In the genomic region with DNA sequence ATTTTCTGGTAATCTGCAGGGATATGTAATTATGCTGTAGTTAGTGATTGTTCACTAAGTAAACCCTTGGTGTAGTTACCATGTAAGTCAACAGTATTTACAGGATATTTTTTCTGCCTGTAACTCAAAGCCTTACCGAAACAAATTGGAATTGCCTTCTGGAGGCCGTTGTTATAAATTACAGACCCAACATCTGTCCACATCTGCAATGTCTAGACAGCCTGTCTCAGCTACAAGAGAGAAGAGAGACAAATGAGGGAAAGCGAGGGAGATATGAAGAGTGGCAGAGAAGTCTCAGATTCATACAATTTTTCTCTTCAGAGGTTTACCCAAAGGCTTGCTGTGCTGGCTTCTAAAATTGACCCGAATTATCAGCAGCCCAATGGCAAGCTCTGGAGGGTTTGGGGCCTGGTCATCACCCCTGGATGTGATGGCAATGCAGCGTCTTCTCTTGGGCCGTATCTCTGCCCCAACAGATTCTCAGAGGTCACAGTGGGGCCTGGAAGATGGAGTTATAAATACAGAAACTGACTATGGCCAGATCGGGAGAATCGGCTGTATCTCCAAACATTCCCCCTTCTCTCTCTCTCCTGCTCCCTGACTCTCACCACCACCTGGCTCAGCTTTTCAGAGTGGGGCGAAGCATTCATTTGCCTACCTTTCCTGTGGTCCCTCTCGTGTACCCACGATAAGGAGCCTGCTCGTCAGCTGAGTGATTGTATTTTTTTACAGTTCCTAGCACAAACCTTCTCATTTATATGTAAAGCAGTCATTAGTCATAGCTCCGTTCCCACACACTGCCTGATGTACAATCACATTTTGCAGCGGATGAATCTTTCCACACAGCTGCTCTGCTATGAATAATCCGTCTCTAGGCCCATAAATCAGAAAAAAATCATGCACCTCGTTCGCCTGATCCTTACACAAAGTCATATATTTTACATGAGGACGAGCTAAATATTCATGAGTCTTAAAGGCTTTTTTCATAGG, we compare ENCODE assay signal across 15 cellular contexts. TPM values are rescaled to one million over a fixed set of nuclear protein-coding genes. Genes with fewer than 3 reads are reported as not detected.
DNase-seq lines count a peak whose midpoint lies in the region; ATAC-seq, FAIRE-seq and TF ChIP-seq lines count a peak whose summit lies in the region.
"Had no signal": no experiment of that assay in that cellular context is flagged by ENCODE, and none has a peak within 500 bp of the region (broad histone marks: within the 10 kb centered on the region; RNA-seq: fewer than 3 reads in every experiment).

No MANE protein-coding gene starts in this region.

- H3K27ac Mint-ChIP-seq in astrocyte (ENCODE audit: unreplicated experiment) = peak overlapping the region; percentile 60

- H4K20me1 ChIP-seq in astrocyte (ENCODE audit: insufficient read depth, low read length) = no peaks in the 10 kb centered on the region

- peak overlapping the region; percentile 70 for H3K4me2 ChIP-seq in astrocyte (ENCODE audit: low read length)

- H3K27me3 Mint-ChIP-seq in astrocyte (ENCODE audit: low read depth, unreplicated experiment) = peaks cover 19% of the 10 kb centered on the region

- H3K27ac ChIP-seq in astrocyte (ENCODE audit: low read depth, low read length) = no peak overlapping the region
- H3K27ac ChIP-seq: heart right ventricle, right atrium auricular region, tibial nerve had no signal

- H3K4me3 ChIP-seq in astrocyte (ENCODE audit: insufficient read depth, low read depth, low read length) = no peak overlapping the region
- H3K4me3 ChIP-seq: heart right ventricle, right atrium auricular region, tibial nerve had no signal

- peak; percentile 90 for DNase-seq in A172 (ENCODE audit: low spot score)
- DNase-seq in HT1080 (ENCODE audit: low read depth) = peak; percentile 79
- DNase-seq in astrocyte (ENCODE audit: low read depth) = peak; percentile 89
- DNase-seq in iris pigment epithelial cell (ENCODE audit: low read depth) = peak; percentile 35
- DNase-seq in Right ventricle myocardium inferior (ENCODE audit: missing footprints) = no peak
- DNase-seq: activated T-cell treated with anti-CD3 and anti-CD28 coated beads, Interleukin-2, amount 50 U/mL, for 48 hours; DMS53; heart right ventricle; NCI-H345 had no signal

- H3K36me3 ChIP-seq in astrocyte (ENCODE audit: insufficient read depth, low read length) = no peaks in the 10 kb centered on the region
- H3K36me3 ChIP-seq: heart right ventricle, right atrium auricular region, tibial nerve had no signal

- peak overlapping the region; percentile 50 for H3K9ac ChIP-seq in astrocyte (ENCODE audit: low read length)

- FAIRE-seq in astrocyte (lab: Jason Lieb, UNC) = no peak
- FAIRE-seq: A204.1 had no signal

- intact Hi-C loops in Right ventricle myocardium inferior (cut with DNase I) = no loop called here

- no peaks in the 10 kb centered on the region for H3K9me3 ChIP-seq in astrocyte (ENCODE audit: insufficient read depth, low read depth, low read length)
- H3K9me3 ChIP-seq: heart right ventricle, right atrium auricular region, tibial nerve had no signal

- no peak for ATAC-seq in GM18502 (IDR thresholded peaks at IDR 0.05; ENCODE audit: poor library complexity, unreplicated experiment)
- no peak for ATAC-seq in Right ventricle myocardium inferior
- ATAC-seq in GM21447 (IDR thresholded peaks at IDR 0.05; ENCODE audit: unreplicated experiment) = no peak
- ATAC-seq in GM18909 (IDR thresholded peaks at IDR 0.05; ENCODE audit: poor library complexity, unreplicated experiment) = no peak
- ATAC-seq: heart right ventricle had no signal

- no peaks in the 10 kb centered on the region for H3K79me2 ChIP-seq in astrocyte (ENCODE audit: insufficient read depth, low read length)

- H3K9me3 Mint-ChIP-seq in astrocyte (ENCODE audit: unreplicated experiment) = peaks cover 5% of the 10 kb centered on the region

- H3K4me1 Mint-ChIP-seq in astrocyte (ENCODE audit: low read depth, unreplicated experiment) = peaks cover 8% of the 10 kb centered on the region

- H3K4me1 ChIP-seq in astrocyte (ENCODE audit: insufficient read depth, low read length) = peaks cover 14% of the 10 kb centered on the region
- H3K4me1 ChIP-seq: heart right ventricle, right atrium auricular region, tibial nerve had no signal

- H3K36me3 Mint-ChIP-seq in astrocyte (ENCODE audit: low read depth, unreplicated experiment) = no peaks in the 10 kb centered on the region

- no peak for TF ChIP-seq CTCF in astrocyte (IDR thresholded peaks at IDR 0.05; ENCODE audit: insufficient read depth, low read depth, low read length)

- peaks cover 20% of the 10 kb centered on the region for H3K27me3 ChIP-seq in astrocyte (ENCODE audit: insufficient read depth, low read length)
- H3K27me3 ChIP-seq: right atrium auricular region had no signal

- peak overlapping the region; percentile 43 for H2AFZ ChIP-seq in astrocyte (ENCODE audit: low read depth, low read length)

- H3K4me3 Mint-ChIP-seq in astrocyte (ENCODE audit: unreplicated experiment) = no peak overlapping the region

RNA-seq across cellular contexts. Expression of a gene that starts 23.4 kb away (rescaled TPM):
- total RNA-seq in A172 (2014; rRNA removed; shearing (Covaris generic)) = 10.3 and 10.7 TPM in 2 replicates
- 6.2 and 6.4 TPM in 2 replicates for total RNA-seq in HT1080 (2014; rRNA removed; shearing (Covaris generic))
- 6.4 and 7.2 TPM in 2 replicates for polyA plus RNA-seq in HT1080 (2015; cell fraction: cytosol; rRNA removed)
- polyA plus RNA-seq in HT1080 (2015; cell fraction: nucleus; rRNA removed) = 9.3 and 10.1 TPM in 2 replicates
- total RNA-seq in astrocyte (32.8 and 33.3 TPM in 2 replicates), Right ventricle myocardium inferior (30.9 TPM)
